8 cellular contexts compared by ENCODE assay signal in genomic region chr3:34260266-34260990, GRCh38.
A peak's percentile ranks its signal among the peaks of the same experiment; 100 is the strongest.
DNase-seq lines count a peak whose midpoint lies in the region; TF ChIP-seq lines count a peak whose summit lies in the region.

No MANE protein-coding gene starts in this region.

- TF ChIP-seq CTCF in AG09319 (IDR thresholded peaks at IDR 0.05; ENCODE audit: low read depth, low read length) (peak; percentile 67), GM12873 (IDR thresholded peaks at IDR 0.05; ENCODE audit: insufficient read depth, low read depth, low read length, missing control alignments) (peak; percentile 66), HL-60 (IDR thresholded peaks at IDR 0.05; ENCODE audit: insufficient read depth, low read length) (peak; percentile 18), osteoblast (IDR thresholded peaks at IDR 0.05; ENCODE audit: extremely low read depth, low read depth, low read length) (peak; percentile 67)

- no peaks in the 10 kb centered on the region for H4K20me1 ChIP-seq in osteoblast (ENCODE audit: insufficient read depth, low read length)

- H3K4me1 ChIP-seq in osteoblast (ENCODE audit: insufficient read depth, low read length) = peaks cover 7% of the 10 kb centered on the region

- peak overlapping the region; percentile 39 for H3K4me2 ChIP-seq in osteoblast (ENCODE audit: insufficient read depth, low read length)

- H3K27ac ChIP-seq in HL-60 (replicated peaks) = no peak overlapping the region
- H3K27ac ChIP-seq in osteoblast (ENCODE audit: low read depth, low read length) = no peak overlapping the region

- H3K4me3 ChIP-seq in HL-60 (replicated peaks; ENCODE audit: insufficient read depth, low read length) (no peak overlapping the region), osteoblast (ENCODE audit: insufficient read depth, low read length) (peak overlapping the region; percentile 19)

- H3K79me2 ChIP-seq in osteoblast (ENCODE audit: insufficient read depth, low read length) = no peaks in the 10 kb centered on the region

- DNase-seq in AG09319 (ENCODE audit: extremely low read depth, low read depth) (no peak), HL-60 (ENCODE audit: low read depth in 1 of 2, low spot score in 1 of 2) (peak in 1 of 2 experiments; percentile 27), SKM-1 treated with dmso at 0.1 percent for 144 hours (lab: John Stamatoyannopoulos, UW; ENCODE audit: unreplicated experiment) (peak; percentile 27), fibroblast of peridontal ligament (ENCODE audit: extremely low read depth) (peak; percentile 64), osteoblast (ENCODE audit: insufficient read length, low spot score, missing footprints) (peak; percentile 38), kidney glomerular epithelial cell (lab: John Stamatoyannopoulos, UW) (no peak)
- DNase-seq in NK-92 treated with Interleukin-12 subunit alpha and Interleukin-12 subunit beta, amount 100 ng/mL, for 24 hours (lab: John Stamatoyannopoulos, UW) = no peak

- H3K36me3 ChIP-seq in osteoblast (ENCODE audit: insufficient read depth, low read length) = no peaks in the 10 kb centered on the region

- H3K27me3 ChIP-seq in HL-60 (ENCODE audit: insufficient read depth, poor library complexity, severe bottlenecking) (no peaks in the 10 kb centered on the region), osteoblast (ENCODE audit: insufficient read depth, low read length) (no peaks in the 10 kb centered on the region)

- no peaks in the 10 kb centered on the region for H3K9me3 ChIP-seq in osteoblast (ENCODE audit: low read depth, low read length)

- H2AFZ ChIP-seq in osteoblast (ENCODE audit: low read length) = peak overlapping the region; percentile 68

Comparison
In these comparisons a context has a peak if more than half of its experiments do, and no peak if none do; other contexts are left out.
1. DNase-seq: peak in SKM-1 treated with dmso at 0.1 percent for 144 hours (single experiment), fibroblast of peridontal ligament (single experiment) and osteoblast (single experiment); none in AG09319 (single experiment), NK-92 treated with Interleukin-12 subunit alpha and Interleukin-12 subunit beta, amount 100 ng/mL, for 24 hours (single experiment) and kidney glomerular epithelial cell (single experiment).
2. Peak in every context shown above with its lines, with median percentiles within 50 percentile points of each other: CTCF ChIP-seq.